ENCODE assay signal across 1 cellular context in the genomic region with DNA sequence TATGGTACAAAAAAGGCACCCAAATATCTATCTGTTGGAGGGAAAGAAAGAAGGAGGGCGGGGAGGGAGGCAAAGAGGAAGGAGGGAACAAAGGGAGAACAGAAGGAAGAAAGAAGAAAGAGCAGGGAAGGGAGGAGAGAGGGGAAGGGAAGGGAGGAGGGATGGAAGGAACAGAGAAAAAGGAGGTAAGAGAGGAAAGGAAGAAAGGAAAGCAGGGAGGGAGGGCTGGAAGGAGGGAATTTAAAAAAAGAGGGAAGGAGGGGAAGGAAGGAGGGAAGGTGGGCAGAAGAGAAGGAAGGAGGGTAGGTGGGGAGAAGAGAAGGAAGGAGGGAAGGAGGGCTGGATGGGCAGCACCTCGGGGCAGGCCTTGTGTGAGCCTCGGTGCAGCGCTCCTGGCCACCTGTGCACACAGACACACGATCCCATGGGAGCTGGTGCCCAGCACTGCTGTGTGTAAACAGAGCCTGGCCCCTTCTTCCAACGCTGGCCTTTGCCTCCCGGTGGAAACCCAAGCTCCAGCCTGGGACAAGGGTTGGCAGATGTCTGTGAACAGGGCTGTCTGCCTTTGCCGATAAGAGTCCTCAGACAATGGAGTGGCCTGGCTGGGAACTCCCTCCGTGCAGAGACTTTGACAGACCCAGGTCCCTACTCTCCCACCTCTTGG.
TF ChIP-seq lines count a peak whose summit lies in the region.

No MANE protein-coding gene starts in this region.

TF ChIP-seq in IMR-90, 13 proteins besides CTCF, POLR2A, EP300 and RAD21 (continued from another document):
- TF ChIP-seq, protein P1, sequence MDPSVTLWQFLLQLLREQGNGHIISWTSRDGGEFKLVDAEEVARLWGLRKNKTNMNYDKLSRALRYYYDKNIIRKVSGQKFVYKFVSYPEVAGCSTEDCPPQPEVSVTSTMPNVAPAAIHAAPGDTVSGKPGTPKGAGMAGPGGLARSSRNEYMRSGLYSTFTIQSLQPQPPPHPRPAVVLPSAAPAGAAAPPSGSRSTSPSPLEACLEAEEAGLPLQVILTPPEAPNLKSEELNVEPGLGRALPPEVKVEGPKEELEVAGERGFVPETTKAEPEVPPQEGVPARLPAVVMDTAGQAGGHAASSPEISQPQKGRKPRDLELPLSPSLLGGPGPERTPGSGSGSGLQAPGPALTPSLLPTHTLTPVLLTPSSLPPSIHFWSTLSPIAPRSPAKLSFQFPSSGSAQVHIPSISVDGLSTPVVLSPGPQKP (IDR thresholded peaks at IDR 0.05; ENCODE audit: borderline replicate concordance, low read depth, low read length), result no peak
- no peak for TF ChIP-seq SMC3 (IDR thresholded peaks at IDR 0.05; ENCODE audit: low read depth, low read length)
- no peak for TF ChIP-seq RCOR1 (IDR thresholded peaks at IDR 0.05; ENCODE audit: insufficient replicate concordance, low read length)
- TF ChIP-seq MAZ (IDR thresholded peaks at IDR 0.05; ENCODE audit: borderline replicate concordance, low read depth, low read length), result no peak
- no peak for TF ChIP-seq MAFK (IDR thresholded peaks at IDR 0.05; ENCODE audit: low read depth, low read length)
- no peak for TF ChIP-seq CEBPB (IDR thresholded peaks at IDR 0.05; ENCODE audit: low read depth, low read length)
